Comparison of ENCODE assay signal across 8 cellular contexts in genomic region chr17:2402517-2402916, GRCh38. TPM values are rescaled to one million over a fixed set of nuclear protein-coding genes. Genes with fewer than 3 reads are reported as not detected.
DNase-seq lines count a peak whose midpoint lies in the region.

No MANE protein-coding gene starts in this region.

- H3K9me3 Mint-ChIP-seq in activated naive CD8-positive, alpha-beta T cell (ENCODE audit: low read depth), result no peaks in the 10 kb centered on the region
- H3K9me3 Mint-ChIP-seq in immature natural killer cell, result no peaks in the 10 kb centered on the region

- H3K27me3 Mint-ChIP-seq in activated naive CD8-positive, alpha-beta T cell, result no peaks in the 10 kb centered on the region
- H3K27me3 Mint-ChIP-seq in immature natural killer cell (ENCODE audit: low read depth in 3 of 3), result peaks cover 15 to 27% (median 17%) of the 10 kb centered on the region in 3 donors

- peak overlapping the region; percentile 73 for H3K27ac Mint-ChIP-seq in activated naive CD8-positive, alpha-beta T cell
- peak overlapping the region; percentile 87 to 99 (median 91) for H3K27ac Mint-ChIP-seq in immature natural killer cell

- peak overlapping the region; percentile 70 for H3K27ac ChIP-seq in substantia nigra (ENCODE audit: low read depth, low read length, poor library complexity, severe bottlenecking)

- peak; percentile 66 for DNase-seq in NCI-H82 (lab: John Stamatoyannopoulos, UW)
- no peak for DNase-seq in NCI-H82 treated with DMSO at 0.1 percent for 48 hours (lab: John Stamatoyannopoulos, UW; ENCODE audit: unreplicated experiment)
- no peak for DNase-seq in immature natural killer cell
- DNase-seq in substantia nigra (lab: John Stamatoyannopoulos, UW), result peak in 3 of 49 donors; percentile 20 to 26 (median 26)
- DNase-seq in anterior cingulate cortex (lab: John Stamatoyannopoulos, UW), result no peak
- DNase-seq in RPMI8226, result no peak
- no peak for DNase-seq in NCI-H69 (lab: John Stamatoyannopoulos, UW)

- H3K36me3 Mint-ChIP-seq in activated naive CD8-positive, alpha-beta T cell, result no peaks in the 10 kb centered on the region
- no peaks in the 10 kb centered on the region for H3K36me3 Mint-ChIP-seq in immature natural killer cell

- H3K4me1 Mint-ChIP-seq in activated naive CD8-positive, alpha-beta T cell (ENCODE audit: low read depth), result peaks cover 33% of the 10 kb centered on the region
- peaks cover 25 to 28% of the 10 kb centered on the region in 2 donors for H3K4me1 Mint-ChIP-seq in immature natural killer cell

- peak overlapping the region; percentile 81 for H3K4me3 Mint-ChIP-seq in activated naive CD8-positive, alpha-beta T cell
- H3K4me3 Mint-ChIP-seq in immature natural killer cell, result peak overlapping the region; percentile 81 to 88 (median 85)

RNA-seq across cellular contexts. Expression of gene MNT, which starts 1.7 kb away (rescaled TPM):
- polyA plus RNA-seq in immature natural killer cell, result 1 to 10 TPM in 1 of 3 donors, under 1 TPM in 2; 0.10 to 1.1 (median 0.64) TPM
